1 cellular context compared by ENCODE assay signal in genomic region chrX:96407043-96407442, GRCh38.
TF ChIP-seq lines count a peak whose summit lies in the region.

No MANE protein-coding gene starts in this region.

TF ChIP-seq in GM23338, 12 proteins besides CTCF, POLR2A, EP300 and RAD21 (continued from another document):
- no peak for TF ChIP-seq REST (IDR thresholded peaks at IDR 0.05; ENCODE audit: unreplicated experiment)
- TF ChIP-seq EZH2phosphoT487 (IDR thresholded peaks at IDR 0.05; ENCODE audit: unreplicated experiment) = no peak
- TF ChIP-seq ZNF462 (CRISPR knock-in tag; IDR thresholded peaks at IDR 0.05) = no peak
- TF ChIP-seq ZNF114 (CRISPR knock-in tag; IDR thresholded peaks at IDR 0.05) = no peak
- TF ChIP-seq CREB1 (CRISPR knock-in tag; IDR thresholded peaks at IDR 0.05; ENCODE audit: low read depth) = no peak
- no peak for TF ChIP-seq NANOG (IDR thresholded peaks at IDR 0.05; ENCODE audit: borderline replicate concordance)
